Comparison of ENCODE assay signal across 1 cellular context in the genomic region with DNA sequence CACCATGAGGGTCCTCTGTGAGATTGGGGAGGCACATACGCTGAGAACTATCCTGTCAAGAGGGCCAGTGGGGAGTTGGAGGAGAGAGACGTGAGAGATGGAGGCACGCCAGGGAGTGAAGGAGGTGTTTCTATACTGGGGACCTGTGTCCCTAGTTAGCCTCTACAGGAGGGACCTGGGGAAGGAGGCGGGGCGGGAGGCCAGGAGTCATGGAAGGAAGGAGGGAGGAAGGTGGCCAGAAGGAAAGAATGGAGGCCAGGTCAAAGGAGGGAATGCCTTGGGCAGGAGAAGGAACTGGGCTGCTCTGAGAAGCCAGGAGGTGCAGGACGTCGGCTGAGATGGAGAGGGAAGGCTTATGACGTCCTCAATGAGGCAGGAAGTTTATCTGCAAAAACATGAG.
TF ChIP-seq lines count a peak whose summit lies in the region.

No MANE protein-coding gene starts in this region.

TF ChIP-seq in H1, 55 proteins besides CTCF, POLR2A, EP300 and RAD21:
- TF ChIP-seq GTF2F1 (IDR thresholded peaks at IDR 0.05; ENCODE audit: borderline replicate concordance, low read depth, low read length) (no peak), TAF7 (optimal IDR thresholded peaks at IDR 0.05; ENCODE audit: borderline replicate concordance, low read depth, low read length) (no peak), KDM4A (IDR thresholded peaks at IDR 0.05; ENCODE audit: low read depth, low read length, severe bottlenecking) (no peak), CBX8 (IDR thresholded peaks at IDR 0.05; ENCODE audit: borderline replicate concordance, low read depth, low read length) (no peak), CTBP2 (IDR thresholded peaks at IDR 0.05; ENCODE audit: borderline replicate concordance, insufficient read depth, insufficient read length, low read length) (no peak), POU5F1 (IDR thresholded peaks at IDR 0.05; ENCODE audit: low read depth, low read length) (no peak), SP2 (IDR thresholded peaks at IDR 0.05; ENCODE audit: low read length) (no peak), BRCA1 (IDR thresholded peaks at IDR 0.05; ENCODE audit: low read depth, low read length) (no peak), HDAC6 (IDR thresholded peaks at IDR 0.05; ENCODE audit: low read depth, low read length) (no peak), JUND (IDR thresholded peaks at IDR 0.05; ENCODE audit: low read length) (no peak), EZH2 (IDR thresholded peaks at IDR 0.05; ENCODE audit: low read depth, low read length, severe bottlenecking) (no peak), KDM5A (IDR thresholded peaks at IDR 0.05; ENCODE audit: low read length) (no peak), FOSL1 (IDR thresholded peaks at IDR 0.05; ENCODE audit: insufficient read depth, low read depth, low read length) (no peak), NANOG (IDR thresholded peaks at IDR 0.05; ENCODE audit: insufficient read depth, low read depth, low read length, poor library complexity, severe bottlenecking) (no peak), SP1 (IDR thresholded peaks at IDR 0.05; ENCODE audit: low read depth, low read length) (no peak)
- TF ChIP-seq, protein P1, sequence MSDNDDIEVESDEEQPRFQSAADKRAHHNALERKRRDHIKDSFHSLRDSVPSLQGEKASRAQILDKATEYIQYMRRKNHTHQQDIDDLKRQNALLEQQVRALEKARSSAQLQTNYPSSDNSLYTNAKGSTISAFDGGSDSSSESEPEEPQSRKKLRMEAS (IDR thresholded peaks at IDR 0.05) = no peak
